7 cellular contexts compared by ENCODE assay signal in genomic region chrX:49206543-49206942, GRCh38. TPM values are rescaled to one million over a fixed set of nuclear protein-coding genes. Genes with fewer than 3 reads are reported as not detected.
"Had no signal": no experiment of that assay in that cellular context is flagged by ENCODE, and none has a peak within 500 bp of the region (broad histone marks: within the 10 kb centered on the region; RNA-seq: fewer than 3 reads in every experiment).

No MANE protein-coding gene starts in this region.

- H3K27ac Mint-ChIP-seq: IgD-negative memory B cell had no signal

- H3K4me3 Mint-ChIP-seq: IgD-negative memory B cell had no signal

- DNase-seq: IMR-90, KBM-7, KG1 had no signal

- H3K27me3 Mint-ChIP-seq: IgD-negative memory B cell had no signal

- H3K9me3 Mint-ChIP-seq: IgD-negative memory B cell had no signal

- H3K4me1 Mint-ChIP-seq: IgD-negative memory B cell had no signal

- H3K36me3 Mint-ChIP-seq: IgD-negative memory B cell had no signal

RNA-seq across cellular contexts. Expression of gene CACNA1F, which starts 26.6 kb away (rescaled TPM):
- total RNA-seq: HepG2, HT-29, HT1080, IMR-90 had no signal
